ENCODE assay signal across 10 cellular contexts in genomic region chrX:134803551-134804183, GRCh38. TPM values are rescaled to one million over a fixed set of nuclear protein-coding genes. Genes with fewer than 3 reads are reported as not detected.
DNase-seq lines count a peak whose midpoint lies in the region; ATAC-seq and TF ChIP-seq lines count a peak whose summit lies in the region.
"Had no signal": no experiment of that assay in that cellular context is flagged by ENCODE, and none has a peak within 500 bp of the region (broad histone marks: within the 10 kb centered on the region; RNA-seq: fewer than 3 reads in every experiment).

No MANE protein-coding gene starts in this region.

- no peaks in the 10 kb centered on the region for H3K4me1 ChIP-seq in uterus
- H3K4me1 ChIP-seq: ascending aorta had no signal

- DNase-seq in GM12864 (ENCODE audit: low read depth) (peak; percentile 31), KBM-7 (peak; percentile 54), DMS 273 treated with DMSO at 0.1 percent for 48 hours (lab: John Stamatoyannopoulos, UW) (no peak), superior temporal gyrus (ENCODE audit: extremely low spot score) (no peak), uterus (no peak)
- peak in 1 of 2 donors; percentile 11 for DNase-seq in central memory CD8-positive, alpha-beta T cell (ENCODE audit: low spot score in 2 of 2)
- DNase-seq: glutamatergic neuron had no signal

- peaks cover 10% of the 10 kb centered on the region for H3K4me1 Mint-ChIP-seq in central memory CD8-positive, alpha-beta T cell

- intact Hi-C loops in uterus (cut with DNase I; ENCODE audit: low total_unique reads): no loop called here

- ATAC-seq in GM21390 (IDR thresholded peaks at IDR 0.05; ENCODE audit: unreplicated experiment) (peak; percentile 38), HG03196 (IDR thresholded peaks at IDR 0.05; ENCODE audit: unreplicated experiment) (no peak)
- peak; percentile 31 for ATAC-seq in central memory CD8-positive, alpha-beta T cell (replicated peaks; ENCODE audit: extremely low read depth, poor library complexity, severe bottlenecking)

- no peaks in the 10 kb centered on the region for H3K27me3 Mint-ChIP-seq in central memory CD8-positive, alpha-beta T cell

- H3K9me3 Mint-ChIP-seq in central memory CD8-positive, alpha-beta T cell: no peaks in the 10 kb centered on the region

- H3K36me3 Mint-ChIP-seq in central memory CD8-positive, alpha-beta T cell (ENCODE audit: insufficient read depth): peaks cover 14% of the 10 kb centered on the region

- H3K36me3 ChIP-seq in uterus: no peaks in the 10 kb centered on the region
- H3K36me3 ChIP-seq: ascending aorta had no signal

- H3K27ac ChIP-seq in uterus: no peak overlapping the region
- H3K27ac ChIP-seq: ascending aorta had no signal

- no peak for TF ChIP-seq CTCF in GM12864 (IDR thresholded peaks at IDR 0.05; ENCODE audit: low read depth, low read length, missing control alignments)
- TF ChIP-seq CTCF in uterus (IDR thresholded peaks at IDR 0.05): no peak

- no peaks in the 10 kb centered on the region for H3K27me3 ChIP-seq in uterus
- H3K27me3 ChIP-seq: ascending aorta had no signal

- in situ Hi-C loops in KBM-7 (cut with MboI; ENCODE audit: low pct_unique_long_range_greater_than_20kb, low sequenced_read_pairs): no loop called here

- H3K9me3 ChIP-seq in uterus: no peaks in the 10 kb centered on the region
- H3K9me3 ChIP-seq: ascending aorta had no signal

- H3K4me3 ChIP-seq in GM12864 (ENCODE audit: low read depth, low read length) (no peak overlapping the region), uterus (no peak overlapping the region)
- H3K4me3 ChIP-seq: ascending aorta had no signal

- TF ChIP-seq POLR2A in uterus (IDR thresholded peaks at IDR 0.05): no peak

- peak overlapping the region; percentile 37 for H3K4me3 Mint-ChIP-seq in central memory CD8-positive, alpha-beta T cell

- peak overlapping the region; percentile 86 for H3K27ac Mint-ChIP-seq in central memory CD8-positive, alpha-beta T cell (ENCODE audit: low read depth)

RNA-seq across cellular contexts. Expression of gene PABIR2, which starts 6.7 kb away (rescaled TPM):
- 10 to 100 TPM; 14.2 to 45.9 (median 30.0) TPM for total RNA-seq in uterus

Comparison
In these comparisons a context has a peak if more than half of its experiments do, and no peak if none do; other contexts are left out.
1. DNase-seq: peak in GM12864 (single experiment) and KBM-7 (single experiment); none in DMS 273 treated with DMSO at 0.1 percent for 48 hours (single experiment), superior temporal gyrus (single experiment) and uterus (0 of 2).